Comparison of ENCODE assay signal across 13 cellular contexts in genomic region chr20:56453347-56453746, GRCh38. TPM values are rescaled to one million over a fixed set of nuclear protein-coding genes. Genes with fewer than 3 reads are reported as not detected.
DNase-seq lines count a peak whose midpoint lies in the region; ATAC-seq and TF ChIP-seq lines count a peak whose summit lies in the region.
"Had no signal": no experiment of that assay in that cellular context is flagged by ENCODE, and none has a peak within 500 bp of the region (broad histone marks: within the 10 kb centered on the region; RNA-seq: fewer than 3 reads in every experiment).

No MANE protein-coding gene starts in this region.

- DNase-seq in CD4-positive, alpha-beta memory T cell, result no peak
- DNase-seq in MV-4-11 (lab: John Stamatoyannopoulos, UW) (peak; percentile 85), AG20443 (ENCODE audit: low spot score) (no peak), NCI-H2029 treated with DMSO at 0.1 percent for 48 hours (lab: John Stamatoyannopoulos, UW) (no peak), stomach (no peak)
- DNase-seq in CD4-positive, alpha-beta T cell, result no peak
- DNase-seq: activated effector memory CD4-positive, alpha-beta T cell treated with Interleukin-2 at 50 U/mL for 16 hours; NCI-H345; T1000 had no signal

- H3K4me3 ChIP-seq in CD4-positive, alpha-beta memory T cell (ENCODE audit: low read length in 2 of 2), result no peak overlapping the region
- no peak overlapping the region for H3K4me3 ChIP-seq in stomach
- H3K4me3 ChIP-seq: thoracic aorta had no signal

- H3K4me1 ChIP-seq in CD4-positive, alpha-beta memory T cell (ENCODE audit: insufficient read depth, low read length), result peaks cover 15% of the 10 kb centered on the region
- no peaks in the 10 kb centered on the region for H3K4me1 ChIP-seq in stomach

- no peak overlapping the region for H3K27ac ChIP-seq in CD4-positive, alpha-beta memory T cell (ENCODE audit: low read depth, low read length)
- no peak overlapping the region for H3K27ac ChIP-seq in CD4-positive, alpha-beta T cell (ENCODE audit: low read depth, low read length)
- H3K27ac ChIP-seq in stomach, result no peak overlapping the region
- H3K27ac ChIP-seq: C4-2B, thoracic aorta had no signal

- WGBS in stomach, 5 donors, result 73 to 82% (median 79%) methylated on average over 5 of the region's 5 CpGs

- no peak for TF ChIP-seq POLR2A in stomach (IDR thresholded peaks at IDR 0.05)

- H3K27ac Mint-ChIP-seq in CD4-positive, alpha-beta memory T cell, result peak overlapping the region in 4 of 7 donors; percentile 22 to 87 (median 72)
- H3K27ac Mint-ChIP-seq in CD4-positive, alpha-beta T cell, result no peak overlapping the region

- intact Hi-C loops in CD4-positive, alpha-beta memory T cell (cut with micrococcal nuclease), result no loop called here
- intact Hi-C loops in CD4-positive, alpha-beta T cell (cut with DNase I, micrococcal nuclease), result no loop called here
- intact Hi-C loops in stomach (cut with DNase I; ENCODE audit: low total_unique reads), result no loop called here

- H3K27me3 ChIP-seq in CD4-positive, alpha-beta memory T cell (ENCODE audit: insufficient read depth, low read length), result no peaks in the 10 kb centered on the region
- no peaks in the 10 kb centered on the region for H3K27me3 ChIP-seq in CD4-positive, alpha-beta T cell (ENCODE audit: control insufficient read depth, insufficient read depth, low read length)
- H3K27me3 ChIP-seq in stomach, result no peaks in the 10 kb centered on the region

- TF ChIP-seq EP300 in stomach (IDR thresholded peaks at IDR 0.05), result no peak

- peaks cover 0 to 2% (median 0%) of the 10 kb centered on the region in 8 donors for H3K9me3 Mint-ChIP-seq in CD4-positive, alpha-beta memory T cell
- H3K9me3 Mint-ChIP-seq in CD4-positive, alpha-beta T cell, result no peaks in the 10 kb centered on the region

- TF ChIP-seq CTCF in CD4-positive, alpha-beta T cell (IDR thresholded peaks at IDR 0.05), result no peak
- TF ChIP-seq CTCF in stomach (IDR thresholded peaks at IDR 0.05), result no peak

- H3K27me3 Mint-ChIP-seq in CD4-positive, alpha-beta memory T cell, result no peaks in the 10 kb centered on the region
- H3K27me3 Mint-ChIP-seq in CD4-positive, alpha-beta T cell, result no peaks in the 10 kb centered on the region

- CTCF ChIA-PET in CD4-positive, alpha-beta memory T cell (lab: Charles Lee; ENCODE audit: partially characterized antibody), result interaction anchor here (1.3 kb wide), 1 partner anchor 14 kb away, joined by 3 read pairs; no protein-coding TSS in a partner anchor
- CTCF ChIA-PET in CD4-positive, alpha-beta T cell (lab: Charles Lee), result no interaction called here

- H3K36me3 ChIP-seq in CD4-positive, alpha-beta memory T cell (ENCODE audit: insufficient read depth, low read length), result peaks cover 16% of the 10 kb centered on the region
- peaks cover 0 to under 1% (median 0%) of the 10 kb centered on the region in 4 donors for H3K36me3 ChIP-seq in stomach
- H3K36me3 ChIP-seq: thoracic aorta had no signal

- ATAC-seq in GM19035 (IDR thresholded peaks at IDR 0.05; ENCODE audit: unreplicated experiment) (peak; percentile 61), HG02840 (IDR thresholded peaks at IDR 0.05; ENCODE audit: low FRiP score, unreplicated experiment) (peak; percentile 50)
- ATAC-seq in CD4-positive, alpha-beta T cell (ENCODE audit: poor library complexity), result no peak

- H3K4me3 Mint-ChIP-seq in CD4-positive, alpha-beta memory T cell, result no peak overlapping the region
- no peak overlapping the region for H3K4me3 Mint-ChIP-seq in CD4-positive, alpha-beta T cell

- peaks cover 13 to 42% (median 28%) of the 10 kb centered on the region in 4 donors for H3K4me1 Mint-ChIP-seq in CD4-positive, alpha-beta memory T cell
- H3K4me1 Mint-ChIP-seq in CD4-positive, alpha-beta T cell (ENCODE audit: low read depth), result peaks cover 10% of the 10 kb centered on the region

- H3K36me3 Mint-ChIP-seq in CD4-positive, alpha-beta memory T cell, result peaks cover 22 to 51% of the 10 kb centered on the region in 2 donors
- peaks cover 65% of the 10 kb centered on the region for H3K36me3 Mint-ChIP-seq in CD4-positive, alpha-beta T cell (ENCODE audit: low read depth)

- no peaks in the 10 kb centered on the region for H3K9me3 ChIP-seq in CD4-positive, alpha-beta memory T cell (ENCODE audit: control insufficient read depth in 1 of 2, low read length in 2 of 2)
- H3K9me3 ChIP-seq in CD4-positive, alpha-beta T cell (ENCODE audit: control insufficient read depth, low read length), result no peaks in the 10 kb centered on the region
- no peaks in the 10 kb centered on the region for H3K9me3 ChIP-seq in stomach
- H3K9me3 ChIP-seq: thoracic aorta had no signal

- POLR2A ChIA-PET in CD4-positive, alpha-beta memory T cell (lab: Charles Lee; ENCODE audit: partially characterized antibody), result interaction anchor here (0.5 to 2.3 kb wide), 2 partner anchors 10 to 41 kb away, joined by 3 to 7 read pairs; partner anchors contain the start of gene CASS4
- POLR2A ChIA-PET in CD4-positive, alpha-beta T cell (lab: Charles Lee), result interaction anchor here (1.2 to 1.5 kb wide), 3 partner anchors 11 to 35 kb away, joined by 3 read pairs; no protein-coding TSS in a partner anchor

RNA-seq across cellular contexts. Expression of gene RTF2, which starts 15.1 kb away (rescaled TPM):
- total RNA-seq in CD4-positive, alpha-beta memory T cell, result 10 to 100 TPM; 66.0 to 67.0 TPM
- 100 to 1,000 TPM; 123 to 129 TPM for polyA plus RNA-seq in CD4-positive, alpha-beta memory T cell
- total RNA-seq in CD4-positive, alpha-beta T cell, result 10 to 100 TPM; 52.7 to 55.2 TPM
- total RNA-seq in stomach, result 10 to 100 TPM in 3 of 5 donors, 1 to 10 TPM in 2; 5.5 to 62.5 (median 32.9) TPM
- 10 to 100 TPM; 58.5 to 87.5 (median 62.9) TPM for polyA plus RNA-seq in stomach

RNA-seq across cellular contexts. Expression of gene CASS4, which starts 41.3 kb away (rescaled TPM):
- total RNA-seq in CD4-positive, alpha-beta memory T cell, result 10 to 100 TPM; 10.8 to 10.9 TPM
- polyA plus RNA-seq in CD4-positive, alpha-beta memory T cell, result 1 to 10 TPM; 3.3 to 4.9 TPM
- 10 to 100 TPM; 37.0 to 39.8 TPM for total RNA-seq in CD4-positive, alpha-beta T cell
- total RNA-seq in stomach, result 1 to 10 TPM in 3 of 5 donors, under 1 TPM in 1, not detected in 1; 0.45 to 8.2 (median 4.2) TPM
- polyA plus RNA-seq in stomach, result 1 to 10 TPM in 1 of 3 donors, under 1 TPM in 2; 0.23 to 1.6 (median 0.76) TPM
